In genomic region chr1:74341702-74342339, GRCh38 we compare ENCODE assay signal across 20 cellular contexts.
A peak's percentile ranks its signal among the peaks of the same experiment; 100 is the strongest.
DNase-seq lines count a peak whose midpoint lies in the region; ATAC-seq and TF ChIP-seq lines count a peak whose summit lies in the region.
"Had no signal": no experiment of that assay in that cellular context is flagged by ENCODE, and none has a peak within 500 bp of the region (broad histone marks: within the 10 kb centered on the region; RNA-seq: fewer than 3 reads in every experiment).

No MANE protein-coding gene starts in this region.

- peak; percentile 87 for ATAC-seq in Right ventricle myocardium superior (ENCODE audit: poor library complexity)
- peak in 6 of 8 donors; percentile 66 to 97 (median 94) for ATAC-seq in heart right ventricle

- H3K4me1 ChIP-seq in heart right ventricle (peaks cover 0 to 37% (median 7%) of the 10 kb centered on the region in 9 donors), neuronal stem cell (ENCODE audit: control insufficient read depth in 2 of 2, insufficient read depth in 1 of 2, low read depth in 1 of 2, low read length in 2 of 2) (peaks cover 12 to 14% of the 10 kb centered on the region in 2 donors)
- H3K4me1 ChIP-seq: BLaER1, Caco-2 had no signal

- H3K4ac ChIP-seq in neuronal stem cell (ENCODE audit: low read length): no peak overlapping the region

- no peak overlapping the region for H2BK12ac ChIP-seq in neuronal stem cell (ENCODE audit: low read length)

- H3K4me2 ChIP-seq in neuronal stem cell (ENCODE audit: insufficient read depth, low read length, poor library complexity, severe bottlenecking): no peak overlapping the region
- H3K4me2 ChIP-seq: BLaER1, KMS-11 had no signal

- H2AK5ac ChIP-seq in neuronal stem cell (ENCODE audit: low read depth, low read length): no peak overlapping the region

- H3K9me3 ChIP-seq in heart right ventricle (no peaks in the 10 kb centered on the region), neuronal stem cell (replicated peaks in 1 of 2; ENCODE audit: control insufficient read depth in 2 of 2, insufficient read depth in 1 of 2, low read depth in 1 of 2, low read length in 2 of 2) (no peaks in the 10 kb centered on the region)
- H3K9me3 ChIP-seq: BLaER1, Caco-2 had no signal

- no peaks in the 10 kb centered on the region for H3K79me1 ChIP-seq in neuronal stem cell (ENCODE audit: low read depth, low read length)

- peaks cover 0 to 6% (median 0%) of the 10 kb centered on the region in 9 donors for H3K36me3 ChIP-seq in heart right ventricle
- no peaks in the 10 kb centered on the region for H3K36me3 ChIP-seq in neuronal stem cell (replicated peaks in 1 of 2; ENCODE audit: control insufficient read depth in 2 of 2, insufficient read depth in 2 of 2, low read length in 2 of 2)
- H3K36me3 ChIP-seq: BLaER1 had no signal

- H2BK5ac ChIP-seq in neuronal stem cell (ENCODE audit: low read length): no peak overlapping the region

- peak overlapping the region; percentile 78 for H3K18ac ChIP-seq in neuronal stem cell (ENCODE audit: low read length)

- no peak overlapping the region for H3K23ac ChIP-seq in neuronal stem cell (ENCODE audit: low read depth, low read length, poor library complexity)

- H3K4me3 ChIP-seq in heart right ventricle: no peak overlapping the region
- H3K4me3 ChIP-seq in neuronal stem cell (ENCODE audit: low read length in 2 of 2): no peak overlapping the region
- H3K4me3 ChIP-seq: BLaER1, SK-N-MC had no signal

- peak overlapping the region; percentile 25 for H2BK15ac ChIP-seq in neuronal stem cell (ENCODE audit: low read length)

- H2BK120ac ChIP-seq in neuronal stem cell (ENCODE audit: low read depth, low read length): no peak overlapping the region

- no peak for TF ChIP-seq CTCF in heart right ventricle (IDR thresholded peaks at IDR 0.05)

- WGBS in heart right ventricle, 2 donors: 41 to 62% methylated on average over 4 of the region's 4 CpGs
- WGBS in neuronal stem cell (ENCODE audit: extremely low coverage in 2 of 2, insufficient read length in 2 of 2, insufficient replicate concordance in 1 of 2), 2 donors: no CpG with 5 or more reads among the region's 4 CpGs

- intact Hi-C loops in Right ventricle myocardium superior (cut with DNase I) (loop anchor here (5.0 kb wide), 1 partner anchor 50 kb away; no protein-coding TSS in a partner anchor), cardiac septum (cut with DNase I) (no loop called here), heart right ventricle (cut with DNase I) (no loop called here)

- H3K27ac ChIP-seq in heart right ventricle: peak overlapping the region in 8 of 10 donors; percentile 16 to 76 (median 59)
- no peak overlapping the region for H3K27ac ChIP-seq in neuronal stem cell (replicated peaks; ENCODE audit: low read length)
- H3K27ac ChIP-seq: BLaER1, HL-60, KMS-11, SK-N-MC had no signal

- H4K91ac ChIP-seq in neuronal stem cell (ENCODE audit: low read depth, low read length, poor library complexity): peak overlapping the region; percentile 38

- no peak overlapping the region for H3K14ac ChIP-seq in neuronal stem cell (ENCODE audit: low read length)

- H3K9ac ChIP-seq in neuronal stem cell (ENCODE audit: low read depth, low read length, poor library complexity): no peak overlapping the region
- H3K9ac ChIP-seq: BLaER1, KMS-11 had no signal

- no peak overlapping the region for H4K8ac ChIP-seq in neuronal stem cell (ENCODE audit: low read depth, low read length)

- DNase-seq in Right ventricle myocardium superior (no peak), cardiac septum (ENCODE audit: low spot score) (no peak), NCI-H1694 treated with DMSO at 0.1 percent for 48 hours (lab: John Stamatoyannopoulos, UW) (peak; percentile 52), heart right ventricle (peak in 1 of 2 donors; percentile 8), neuronal stem cell (ENCODE audit: low spot score) (no peak), NOMO-1 treated with dmso at 0.1 percent for 144 hours (lab: John Stamatoyannopoulos, UW; ENCODE audit: unreplicated experiment) (no peak)
- no peak for DNase-seq in activated effector memory CD4-positive, alpha-beta T cell treated with Interleukin-2 at 50 U/mL for 16 hours
- DNase-seq: Caco-2; CD4-positive, alpha-beta memory T cell; GDM1; GOT3; HCEC 1CT; NCI-H1092 treated with DMSO at 0.1 percent for 48 hours; NCI-H2081 treated with DMSO at 0.1 percent for 48 hours; NCI-H748 treated with DMSO at 0.1 percent for 48 hours; SW 1271 had no signal

- H2AFZ ChIP-seq in neuronal stem cell (ENCODE audit: low read length): no peak overlapping the region

- no peaks in the 10 kb centered on the region for H3K27me3 ChIP-seq in heart right ventricle
- H3K27me3 ChIP-seq in neuronal stem cell (ENCODE audit: control insufficient read depth in 3 of 3, insufficient read depth in 3 of 3, low read depth in 1 of 3, low read length in 3 of 3): no peaks in the 10 kb centered on the region
- H3K27me3 ChIP-seq: BLaER1 had no signal
